In genomic region chr4:2536193-2537010, GRCh38 we compare ENCODE assay signal across 1 cellular context.
TF ChIP-seq lines count a peak whose summit lies in the region.

FAM193A (plus strand) TSS chr4:2536647; CDS start chr4:2536916, 269 bp downstream.

TF ChIP-seq in GM12878, 131 proteins besides CTCF, POLR2A, EP300 and RAD21 (continued from another document and continues in another):
- TF ChIP-seq, protein P1, sequence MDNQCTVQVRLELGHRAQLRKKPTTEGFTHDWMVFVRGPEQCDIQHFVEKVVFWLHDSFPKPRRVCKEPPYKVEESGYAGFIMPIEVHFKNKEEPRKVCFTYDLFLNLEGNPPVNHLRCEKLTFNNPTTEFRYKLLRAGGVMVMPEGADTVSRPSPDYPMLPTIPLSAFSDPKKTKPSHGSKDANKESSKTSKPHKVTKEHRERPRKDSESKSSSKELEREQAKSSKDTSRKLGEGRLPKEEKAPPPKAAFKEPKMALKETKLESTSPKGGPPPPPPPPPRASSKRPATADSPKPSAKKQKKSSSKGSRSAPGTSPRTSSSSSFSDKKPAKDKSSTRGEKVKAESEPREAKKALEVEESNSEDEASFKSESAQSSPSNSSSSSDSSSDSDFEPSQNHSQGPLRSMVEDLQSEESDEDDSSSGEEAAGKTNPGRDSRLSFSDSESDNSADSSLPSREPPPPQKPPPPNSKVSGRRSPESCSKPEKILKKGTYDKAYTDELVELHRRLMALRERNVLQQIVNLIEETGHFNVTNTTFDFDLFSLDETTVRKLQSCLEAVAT (IDR thresholded peaks at IDR 0.05) = no peak
- TF ChIP-seq, protein P2, sequence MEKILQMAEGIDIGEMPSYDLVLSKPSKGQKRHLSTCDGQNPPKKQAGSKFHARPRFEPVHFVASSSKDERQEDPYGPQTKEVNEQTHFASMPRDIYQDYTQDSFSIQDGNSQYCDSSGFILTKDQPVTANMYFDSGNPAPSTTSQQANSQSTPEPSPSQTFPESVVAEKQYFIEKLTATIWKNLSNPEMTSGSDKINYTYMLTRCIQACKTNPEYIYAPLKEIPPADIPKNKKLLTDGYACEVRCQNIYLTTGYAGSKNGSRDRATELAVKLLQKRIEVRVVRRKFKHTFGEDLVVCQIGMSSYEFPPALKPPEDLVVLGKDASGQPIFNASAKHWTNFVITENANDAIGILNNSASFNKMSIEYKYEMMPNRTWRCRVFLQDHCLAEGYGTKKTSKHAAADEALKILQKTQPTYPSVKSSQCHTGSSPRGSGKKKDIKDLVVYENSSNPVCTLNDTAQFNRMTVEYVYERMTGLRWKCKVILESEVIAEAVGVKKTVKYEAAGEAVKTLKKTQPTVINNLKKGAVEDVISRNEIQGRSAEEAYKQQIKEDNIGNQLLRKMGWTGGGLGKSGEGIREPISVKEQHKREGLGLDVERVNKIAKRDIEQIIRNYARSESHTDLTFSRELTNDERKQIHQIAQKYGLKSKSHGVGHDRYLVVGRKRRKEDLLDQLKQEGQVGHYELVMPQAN (conservative IDR thresholded peaks at IDR 0.05) = no peak
- TF ChIP-seq BACH1 (IDR thresholded peaks at IDR 0.05; ENCODE audit: borderline replicate concordance) (peak; percentile 29; the same call in 1 of the 2 replicates), MTA3 (IDR thresholded peaks at IDR 0.05; ENCODE audit: borderline replicate concordance, low read length) (no peak), HDGF (IDR thresholded peaks at IDR 0.05) (no peak), PML (IDR thresholded peaks at IDR 0.05; ENCODE audit: low read length) (no peak), ZNF687 (IDR thresholded peaks at IDR 0.05) (no peak), FOXK2 (IDR thresholded peaks at IDR 0.05) (no peak), ASH2L (IDR thresholded peaks at IDR 0.05; ENCODE audit: borderline replicate concordance, low read depth) (no peak), TBL1XR1 (IDR thresholded peaks at IDR 0.05; ENCODE audit: low read depth, low read length) (peak; percentile 31; the same call in 1 of the 2 replicates), ATF3 (IDR thresholded peaks at IDR 0.05; ENCODE audit: borderline replicate concordance, extremely low read depth, low read depth, low read length) (no peak), NBN (IDR thresholded peaks at IDR 0.05) (no peak), RCOR1 (conservative IDR thresholded peaks at IDR 0.05; ENCODE audit: low read depth, low read length) (no peak), SUPT20H (IDR thresholded peaks at IDR 0.05; ENCODE audit: borderline replicate concordance, control insufficient read depth, low read depth, low read length) (no peak), IRF5 (IDR thresholded peaks at IDR 0.05; ENCODE audit: borderline replicate concordance) (no peak), RELA (IDR thresholded peaks at IDR 0.05; ENCODE audit: borderline replicate concordance, partially characterized antibody) (peak; percentile 58), TARDBP (IDR thresholded peaks at IDR 0.05; ENCODE audit: borderline replicate concordance) (peak; percentile 84; the same call in 1 of the 2 replicates), E4F1 (IDR thresholded peaks at IDR 0.05; ENCODE audit: borderline replicate concordance, partially characterized antibody) (peak; percentile 48), JUNB (IDR thresholded peaks at IDR 0.05) (no peak), SRF (IDR thresholded peaks at IDR 0.05; ENCODE audit: low read depth in 2 of 2, low read length in 2 of 2) (no peak), HDAC6 (IDR thresholded peaks at IDR 0.05; ENCODE audit: unreplicated experiment) (no peak), KAT2A (conservative IDR thresholded peaks at IDR 0.05; ENCODE audit: control insufficient read depth, low read depth, low read length) (no peak), NFXL1 (IDR thresholded peaks at IDR 0.05; ENCODE audit: borderline replicate concordance) (no peak), HCFC1 (IDR thresholded peaks at IDR 0.05; ENCODE audit: low read length) (peak; percentile 97), CHD4 (IDR thresholded peaks at IDR 0.05) (no peak), SMAD5 (IDR thresholded peaks at IDR 0.05; ENCODE audit: low read depth) (no peak), CREB1 (IDR thresholded peaks at IDR 0.05; ENCODE audit: low read depth) (peak; percentile 93), TCF7 (IDR thresholded peaks at IDR 0.05; ENCODE audit: borderline replicate concordance) (no peak), WRNIP1 (IDR thresholded peaks at IDR 0.05; ENCODE audit: borderline replicate concordance, low read depth, low read length) (no peak), CBX3 (IDR thresholded peaks at IDR 0.05; ENCODE audit: borderline replicate concordance, low read depth) (no peak), CBX5 (IDR thresholded peaks at IDR 0.05; ENCODE audit: low read depth) (no peak), JUND (IDR thresholded peaks at IDR 0.05; ENCODE audit: low read depth, low read length) (no peak), LARP7 (IDR thresholded peaks at IDR 0.05) (no peak), PBX3 (IDR thresholded peaks at IDR 0.05; ENCODE audit: insufficient replicate concordance, low read depth, low read length) (no peak), POLR2AphosphoS2 (IDR thresholded peaks at IDR 0.05; ENCODE audit: low read depth, low read length) (no peak), ZSCAN29 (IDR thresholded peaks at IDR 0.05) (no peak), BHLHE40 (IDR thresholded peaks at IDR 0.05; ENCODE audit: borderline replicate concordance in 1 of 2, low read depth in 2 of 2, low read length in 1 of 2) (peak; percentile 74 to 87; a peak in 3 of 4 replicates), EGR1 (IDR thresholded peaks at IDR 0.05; ENCODE audit: borderline replicate concordance in 1 of 2, low read depth in 2 of 2, low read length in 2 of 2) (peak in 1 of 2 experiments; percentile 65; a peak in 1 of 3 replicates), TCF3 (IDR thresholded peaks at IDR 0.05; ENCODE audit: borderline replicate concordance, insufficient read depth, low read depth, low read length) (peak; percentile 33; the same call in 1 of the 2 replicates)
- TF ChIP-seq, protein P3, sequence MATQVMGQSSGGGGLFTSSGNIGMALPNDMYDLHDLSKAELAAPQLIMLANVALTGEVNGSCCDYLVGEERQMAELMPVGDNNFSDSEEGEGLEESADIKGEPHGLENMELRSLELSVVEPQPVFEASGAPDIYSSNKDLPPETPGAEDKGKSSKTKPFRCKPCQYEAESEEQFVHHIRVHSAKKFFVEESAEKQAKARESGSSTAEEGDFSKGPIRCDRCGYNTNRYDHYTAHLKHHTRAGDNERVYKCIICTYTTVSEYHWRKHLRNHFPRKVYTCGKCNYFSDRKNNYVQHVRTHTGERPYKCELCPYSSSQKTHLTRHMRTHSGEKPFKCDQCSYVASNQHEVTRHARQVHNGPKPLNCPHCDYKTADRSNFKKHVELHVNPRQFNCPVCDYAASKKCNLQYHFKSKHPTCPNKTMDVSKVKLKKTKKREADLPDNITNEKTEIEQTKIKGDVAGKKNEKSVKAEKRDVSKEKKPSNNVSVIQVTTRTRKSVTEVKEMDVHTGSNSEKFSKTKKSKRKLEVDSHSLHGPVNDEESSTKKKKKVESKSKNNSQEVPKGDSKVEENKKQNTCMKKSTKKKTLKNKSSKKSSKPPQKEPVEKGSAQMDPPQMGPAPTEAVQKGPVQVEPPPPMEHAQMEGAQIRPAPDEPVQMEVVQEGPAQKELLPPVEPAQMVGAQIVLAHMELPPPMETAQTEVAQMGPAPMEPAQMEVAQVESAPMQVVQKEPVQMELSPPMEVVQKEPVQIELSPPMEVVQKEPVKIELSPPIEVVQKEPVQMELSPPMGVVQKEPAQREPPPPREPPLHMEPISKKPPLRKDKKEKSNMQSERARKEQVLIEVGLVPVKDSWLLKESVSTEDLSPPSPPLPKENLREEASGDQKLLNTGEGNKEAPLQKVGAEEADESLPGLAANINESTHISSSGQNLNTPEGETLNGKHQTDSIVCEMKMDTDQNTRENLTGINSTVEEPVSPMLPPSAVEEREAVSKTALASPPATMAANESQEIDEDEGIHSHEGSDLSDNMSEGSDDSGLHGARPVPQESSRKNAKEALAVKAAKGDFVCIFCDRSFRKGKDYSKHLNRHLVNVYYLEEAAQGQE (IDR thresholded peaks at IDR 0.05; ENCODE audit: low read depth, low read length) = no peak
- TF ChIP-seq, protein P4, sequence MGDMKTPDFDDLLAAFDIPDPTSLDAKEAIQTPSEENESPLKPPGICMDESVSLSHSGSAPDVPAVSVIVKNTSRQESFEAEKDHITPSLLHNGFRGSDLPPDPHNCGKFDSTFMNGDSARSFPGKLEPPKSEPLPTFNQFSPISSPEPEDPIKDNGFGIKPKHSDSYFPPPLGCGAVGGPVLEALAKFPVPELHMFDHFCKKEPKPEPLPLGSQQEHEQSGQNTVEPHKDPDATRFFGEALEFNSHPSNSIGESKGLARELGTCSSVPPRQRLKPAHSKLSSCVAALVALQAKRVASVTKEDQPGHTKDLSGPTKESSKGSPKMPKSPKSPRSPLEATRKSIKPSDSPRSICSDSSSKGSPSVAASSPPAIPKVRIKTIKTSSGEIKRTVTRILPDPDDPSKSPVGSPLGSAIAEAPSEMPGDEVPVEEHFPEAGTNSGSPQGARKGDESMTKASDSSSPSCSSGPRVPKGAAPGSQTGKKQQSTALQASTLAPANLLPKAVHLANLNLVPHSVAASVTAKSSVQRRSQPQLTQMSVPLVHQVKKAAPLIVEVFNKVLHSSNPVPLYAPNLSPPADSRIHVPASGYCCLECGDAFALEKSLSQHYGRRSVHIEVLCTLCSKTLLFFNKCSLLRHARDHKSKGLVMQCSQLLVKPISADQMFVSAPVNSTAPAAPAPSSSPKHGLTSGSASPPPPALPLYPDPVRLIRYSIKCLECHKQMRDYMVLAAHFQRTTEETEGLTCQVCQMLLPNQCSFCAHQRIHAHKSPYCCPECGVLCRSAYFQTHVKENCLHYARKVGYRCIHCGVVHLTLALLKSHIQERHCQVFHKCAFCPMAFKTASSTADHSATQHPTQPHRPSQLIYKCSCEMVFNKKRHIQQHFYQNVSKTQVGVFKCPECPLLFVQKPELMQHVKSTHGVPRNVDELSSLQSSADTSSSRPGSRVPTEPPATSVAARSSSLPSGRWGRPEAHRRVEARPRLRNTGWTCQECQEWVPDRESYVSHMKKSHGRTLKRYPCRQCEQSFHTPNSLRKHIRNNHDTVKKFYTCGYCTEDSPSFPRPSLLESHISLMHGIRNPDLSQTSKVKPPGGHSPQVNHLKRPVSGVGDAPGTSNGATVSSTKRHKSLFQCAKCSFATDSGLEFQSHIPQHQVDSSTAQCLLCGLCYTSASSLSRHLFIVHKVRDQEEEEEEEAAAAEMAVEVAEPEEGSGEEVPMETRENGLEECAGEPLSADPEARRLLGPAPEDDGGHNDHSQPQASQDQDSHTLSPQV (IDR thresholded peaks at IDR 0.05) = no peak
